Comparison of ENCODE assay signal across 23 cellular contexts in genomic region chr6:105620878-105621277, GRCh38.
DNase-seq lines count a peak whose midpoint lies in the region; ATAC-seq and TF ChIP-seq lines count a peak whose summit lies in the region.
"Had no signal": no experiment of that assay in that cellular context is flagged by ENCODE, and none has a peak within 500 bp of the region (broad histone marks: within the 10 kb centered on the region; RNA-seq: fewer than 3 reads in every experiment).

No MANE protein-coding gene starts in this region.

- H3K4me1 ChIP-seq in ACC112 (ENCODE audit: control insufficient read depth, insufficient read depth, low read length, unreplicated experiment), result peaks cover 7% of the 10 kb centered on the region
- H3K4me1 ChIP-seq in transverse colon, result peaks cover 0 to 6% (median 0%) of the 10 kb centered on the region in 4 donors
- H3K4me1 ChIP-seq: body of pancreas had no signal

- no peak overlapping the region for H2AFZ ChIP-seq in ACC112 (ENCODE audit: low read length, unreplicated experiment)
- H2AFZ ChIP-seq: hepatocyte had no signal

- H3K27me3 Mint-ChIP-seq in activated T-helper 1 cell treated with anti-CD3 and anti-CD28 coated beads, Interleukin-12 subunit alpha, Interleukin-12 subunit beta, Interleukin-2, Interleukin-4 antibody, amounts not matched to agents 30 ng/mL and 10 ng/mL and 1 ng/mL, durations not matched to agents 14 hours and 24 hours and 36 hours (ENCODE audit: insufficient read depth), result peaks cover 2% of the 10 kb centered on the region
- H3K27me3 Mint-ChIP-seq: IgD-negative memory B cell had no signal

- TF ChIP-seq CTCF in fibroblast of mammary gland (conservative IDR thresholded peaks at IDR 0.05; ENCODE audit: control insufficient read depth, insufficient read depth, low read depth, low read length) (no peak), transverse colon (IDR thresholded peaks at IDR 0.05) (no peak)

- no peak for TF ChIP-seq POLR2A in transverse colon (IDR thresholded peaks at IDR 0.05)

- intact Hi-C loops in activated T-helper 1 cell treated with anti-CD3 and anti-CD28 coated beads, Interleukin-12 subunit alpha, Interleukin-12 subunit beta, Interleukin-2, Interleukin-4 antibody, amounts not matched to agents 30 ng/mL and 10 ng/mL and 1 ng/mL, durations not matched to agents 14 hours and 24 hours and 36 hours (cut with micrococcal nuclease), result loop anchor here (1.0 to 5.0 kb wide), 8 partner anchors 10 to 541 kb away; no protein-coding TSS in a partner anchor
- intact Hi-C loops in transverse colon (cut with DNase I; ENCODE audit: low total_unique reads), result no loop called here

- H3K4me3 Mint-ChIP-seq in activated T-helper 1 cell treated with anti-CD3 and anti-CD28 coated beads, Interleukin-12 subunit alpha, Interleukin-12 subunit beta, Interleukin-2, Interleukin-4 antibody, amounts not matched to agents 30 ng/mL and 10 ng/mL and 1 ng/mL, durations not matched to agents 14 hours and 24 hours and 36 hours, result peak overlapping the region; percentile 46
- H3K4me3 Mint-ChIP-seq: activated naive CD4-positive, alpha-beta T cell treated with anti-CD3 and anti-CD28 coated beads for 36 hours; IgD-negative memory B cell; T-cell had no signal

- peaks cover 22% of the 10 kb centered on the region for H3K9me3 Mint-ChIP-seq in activated T-helper 1 cell treated with anti-CD3 and anti-CD28 coated beads, Interleukin-12 subunit alpha, Interleukin-12 subunit beta, Interleukin-2, Interleukin-4 antibody, amounts not matched to agents 30 ng/mL and 10 ng/mL and 1 ng/mL, durations not matched to agents 14 hours and 24 hours and 36 hours
- H3K9me3 Mint-ChIP-seq: activated naive CD4-positive, alpha-beta T cell treated with anti-CD3 and anti-CD28 coated beads for 36 hours; IgD-negative memory B cell; T-cell had no signal

- ATAC-seq in HG03460 (IDR thresholded peaks at IDR 0.05; ENCODE audit: unreplicated experiment) (no peak), GM21526 (IDR thresholded peaks at IDR 0.05; ENCODE audit: low FRiP score, unreplicated experiment) (no peak)
- ATAC-seq: body of pancreas had no signal

- no peak overlapping the region for H3K4me3 ChIP-seq in ACC112 (ENCODE audit: low read depth, low read length)
- H3K4me3 ChIP-seq in fibroblast of mammary gland (ENCODE audit: control insufficient read depth, low read depth, low read length), result no peak overlapping the region
- no peak overlapping the region for H3K4me3 ChIP-seq in transverse colon
- H3K4me3 ChIP-seq: body of pancreas, coronary artery, hepatocyte had no signal

- 72 to 78% methylated on average over 3 of the region's 3 CpGs for WGBS in transverse colon (ENCODE audit: low coverage in 1 of 2), 2 donors

- DNase-seq in EH (ENCODE audit: low read depth) (peak; percentile 50), fibroblast of mammary gland (ENCODE audit: low read depth) (peak; percentile 46), putamen (ENCODE audit: low spot score) (no peak), transverse colon (no peak)
- peak; percentile 19 for DNase-seq in activated T-helper 1 cell treated with anti-CD3 and anti-CD28 coated beads, Interleukin-12 subunit alpha, Interleukin-12 subunit beta, Interleukin-2, Interleukin-4 antibody, amounts not matched to agents 30 ng/mL and 10 ng/mL and 1 ng/mL, durations not matched to agents 14 hours and 24 hours and 36 hours (ENCODE audit: low spot score)
- DNase-seq: activated naive CD4-positive, alpha-beta T cell treated with anti-CD3 and anti-CD28 coated beads for 36 hours; body of pancreas; foreskin fibroblast; MM.1S; NCI-H1694; NCI-H748 treated with DMSO at 0.1 percent for 48 hours; nucleus accumbens; Right ventricle myocardium superior; stimulated activated naive CD4-positive, alpha-beta T cell; T-cell; trophoblast cell had no signal

- H3K27me3 ChIP-seq in ACC112 (ENCODE audit: insufficient read depth, low read length) (no peaks in the 10 kb centered on the region), transverse colon (no peaks in the 10 kb centered on the region)
- H3K27me3 ChIP-seq: body of pancreas, hepatocyte had no signal

- no peaks in the 10 kb centered on the region for H3K36me3 ChIP-seq in ACC112 (ENCODE audit: insufficient read depth, low read length)
- no peaks in the 10 kb centered on the region for H3K36me3 ChIP-seq in transverse colon

- no peaks in the 10 kb centered on the region for H3K79me2 ChIP-seq in ACC112 (ENCODE audit: control insufficient read depth, insufficient read depth, low read length, unreplicated experiment)
- H3K79me2 ChIP-seq: hepatocyte had no signal

- peak overlapping the region; percentile 91 for H3K27ac Mint-ChIP-seq in activated T-helper 1 cell treated with anti-CD3 and anti-CD28 coated beads, Interleukin-12 subunit alpha, Interleukin-12 subunit beta, Interleukin-2, Interleukin-4 antibody, amounts not matched to agents 30 ng/mL and 10 ng/mL and 1 ng/mL, durations not matched to agents 14 hours and 24 hours and 36 hours
- H3K27ac Mint-ChIP-seq: activated naive CD4-positive, alpha-beta T cell treated with anti-CD3 and anti-CD28 coated beads for 36 hours; IgD-negative memory B cell; T-cell had no signal

- H3K36me3 Mint-ChIP-seq in activated T-helper 1 cell treated with anti-CD3 and anti-CD28 coated beads, Interleukin-12 subunit alpha, Interleukin-12 subunit beta, Interleukin-2, Interleukin-4 antibody, amounts not matched to agents 30 ng/mL and 10 ng/mL and 1 ng/mL, durations not matched to agents 14 hours and 24 hours and 36 hours (ENCODE audit: low read depth), result peaks cover 20% of the 10 kb centered on the region
- H3K36me3 Mint-ChIP-seq: IgD-negative memory B cell, T-cell had no signal

- in situ Hi-C loops in transverse colon (cut with MboI; ENCODE audit: low pct_ligation_motif_present in 1 of 4, low pct_unique_long_range_greater_than_20kb in 1 of 4, low sequenced_read_pairs in 3 of 4), result no loop called here

- H3K4me1 Mint-ChIP-seq in activated T-helper 1 cell treated with anti-CD3 and anti-CD28 coated beads, Interleukin-12 subunit alpha, Interleukin-12 subunit beta, Interleukin-2, Interleukin-4 antibody, amounts not matched to agents 30 ng/mL and 10 ng/mL and 1 ng/mL, durations not matched to agents 14 hours and 24 hours and 36 hours (ENCODE audit: low read depth), result peaks cover 46% of the 10 kb centered on the region
- H3K4me1 Mint-ChIP-seq: IgD-negative memory B cell had no signal

- H3K9me3 ChIP-seq in transverse colon, result no peaks in the 10 kb centered on the region
- H3K9me3 ChIP-seq: body of pancreas had no signal

- H3K27ac ChIP-seq in ACC112 (ENCODE audit: low read depth, low read length) (peak overlapping the region; percentile 54; the same call in 1 of the 2 replicates), transverse colon (no peak overlapping the region)
- H3K27ac ChIP-seq: body of pancreas, coronary artery, VCaP had no signal

- TF ChIP-seq EP300 in transverse colon (IDR thresholded peaks at IDR 0.05; ENCODE audit: low read depth), result no peak

Comparison
In these comparisons a context has a peak if more than half of its experiments do, and no peak if none do; other contexts are left out.
1. DNase-seq: peak in EH (single experiment), activated T-helper 1 cell treated with anti-CD3 and anti-CD28 coated beads, Interleukin-12 subunit alpha, Interleukin-12 subunit beta, Interleukin-2, Interleukin-4 antibody, amounts not matched to agents 30 ng/mL and 10 ng/mL and 1 ng/mL, durations not matched to agents 14 hours and 24 hours and 36 hours (single experiment) and fibroblast of mammary gland (single experiment); none in putamen (single experiment) and transverse colon (single experiment).